In genomic region chr4:3257691-3258482, GRCh38 we compare ENCODE assay signal across 8 cellular contexts. TPM values are rescaled to one million over a fixed set of nuclear protein-coding genes. Genes with fewer than 3 reads are reported as not detected.
DNase-seq lines count a peak whose midpoint lies in the region; ATAC-seq, FAIRE-seq and TF ChIP-seq lines count a peak whose summit lies in the region.

No MANE protein-coding gene starts in this region.

- ATAC-seq in HG02798 (IDR thresholded peaks at IDR 0.05; ENCODE audit: poor library complexity, unreplicated experiment) (peak; percentile 51), activated B cell treated with CpG ODN at 0.5 μM for 24 hours (ENCODE audit: low read depth) (peak; percentile 72), naive B cell (ENCODE audit: low read depth in 2 of 2) (peak; percentile 64 to 69)

- H3K27ac Mint-ChIP-seq in activated B cell treated with CpG ODN at 0.5 μM for 24 hours (peak overlapping the region; percentile 73), naive B cell (peak overlapping the region in 1 of 6 donors; percentile 69)

- intact Hi-C loops in activated B cell treated with CpG ODN at 0.5 μM for 24 hours (cut with micrococcal nuclease), result loop anchor here (2.0 kb wide), 2 partner anchors 29 to 227 kb away; no protein-coding TSS in a partner anchor

- H3K27me3 Mint-ChIP-seq in activated B cell treated with CpG ODN at 0.5 μM for 24 hours (no peaks in the 10 kb centered on the region), naive B cell (peaks cover 0 to 4% (median 0%) of the 10 kb centered on the region in 3 donors)

- CTCF ChIA-PET in activated B cell treated with CpG ODN at 0.5 μM for 24 hours (lab: Charles Lee), result no interaction called here

- no peak overlapping the region for H3K4me3 ChIP-seq in GM12865 (ENCODE audit: low read depth, low read length)

- POLR2A ChIA-PET in activated B cell treated with CpG ODN at 0.5 μM for 24 hours (lab: Charles Lee), result interaction anchor here (0.6 to 1.5 kb wide), 9 partner anchors 16 to 229 kb away, joined by 3 to 6 read pairs (median 4); no protein-coding TSS in a partner anchor

- TF ChIP-seq CTCF in GM12865 (IDR thresholded peaks at IDR 0.05; ENCODE audit: insufficient read depth, low read depth, low read length, missing control alignments) (no peak), activated B cell treated with CpG ODN at 0.5 μM for 24 hours (IDR thresholded peaks at IDR 0.05) (no peak), D721Med (IDR thresholded peaks at IDR 0.05; ENCODE audit: insufficient read depth, missing control alignments) (no peak)

- H3K4me3 Mint-ChIP-seq in activated B cell treated with CpG ODN at 0.5 μM for 24 hours (peak overlapping the region; percentile 50), naive B cell (peak overlapping the region in 2 of 8 donors; percentile 45 to 57)

- DNase-seq in GM12865 (ENCODE audit: low read depth), result peak; percentile 58
- peak; percentile 44 for DNase-seq in activated B cell treated with CpG ODN at 0.5 μM for 24 hours
- DNase-seq in naive B cell, result no peak
- no peak for DNase-seq in D721Med (ENCODE audit: insufficient read length, low spot score)
- DNase-seq in activated gamma-delta T cell treated with Interleukin-2 at 50 U/mL for 16 hours, result no peak
- DNase-seq in foreskin melanocyte, result no peak
- no peak for DNase-seq in stimulated activated CD4-positive, alpha-beta T cell treated with anti-CD3 and anti-CD28 coated beads, Interleukin-4, amount 100 ng/mL, for 24 hours

- H3K36me3 Mint-ChIP-seq in activated B cell treated with CpG ODN at 0.5 μM for 24 hours (ENCODE audit: low read depth) (peaks cover 14% of the 10 kb centered on the region), naive B cell (no peaks in the 10 kb centered on the region)

- no peak for FAIRE-seq in D721Med (lab: Jason Lieb, UNC)

- peaks cover 24% of the 10 kb centered on the region for H3K4me1 Mint-ChIP-seq in activated B cell treated with CpG ODN at 0.5 μM for 24 hours
- peaks cover 9 to 13% (median 12%) of the 10 kb centered on the region in 3 donors for H3K4me1 Mint-ChIP-seq in naive B cell

- H3K9me3 Mint-ChIP-seq in activated B cell treated with CpG ODN at 0.5 μM for 24 hours, result no peaks in the 10 kb centered on the region
- no peaks in the 10 kb centered on the region for H3K9me3 Mint-ChIP-seq in naive B cell

RNA-seq across cellular contexts. Expression of gene MSANTD1, which starts 8.9 kb away (rescaled TPM):
- 3.4 and 5.0 TPM in 2 replicates for total RNA-seq in activated B cell treated with CpG ODN at 0.5 μM for 24 hours
- polyA plus RNA-seq in naive B cell (ENCODE audit: low read depth in 6 of 6), result under 1 TPM in 2 of 6 donors, not detected in 4; 0.12 to 0.14 TPM

RNA-seq across cellular contexts. Expression of gene RGS12, which starts 34.9 kb away (rescaled TPM):
- 8.5 and 10.6 TPM in 2 replicates for total RNA-seq in activated B cell treated with CpG ODN at 0.5 μM for 24 hours
- 1 to 10 TPM in 5 of 6 donors, under 1 TPM in 1; 0.36 to 6.8 (median 2.5) TPM for polyA plus RNA-seq in naive B cell (ENCODE audit: low read depth in 6 of 6)

Comparison
In these comparisons a context has a peak if more than half of its experiments do, and no peak if none do; other contexts are left out.
1. DNase-seq: peak in GM12865 (single experiment) and activated B cell treated with CpG ODN at 0.5 μM for 24 hours (single experiment); none in naive B cell (single experiment), D721Med (single experiment), activated gamma-delta T cell treated with Interleukin-2 at 50 U/mL for 16 hours (single experiment), foreskin melanocyte (single experiment) and stimulated activated CD4-positive, alpha-beta T cell treated with anti-CD3 and anti-CD28 coated beads, Interleukin-4, amount 100 ng/mL, for 24 hours (single experiment).
2. Peak in every context shown above with its lines, with median percentiles within 50 percentile points of each other: ATAC-seq.